Comparison of ENCODE assay signal across 25 cellular contexts in the genomic region with DNA sequence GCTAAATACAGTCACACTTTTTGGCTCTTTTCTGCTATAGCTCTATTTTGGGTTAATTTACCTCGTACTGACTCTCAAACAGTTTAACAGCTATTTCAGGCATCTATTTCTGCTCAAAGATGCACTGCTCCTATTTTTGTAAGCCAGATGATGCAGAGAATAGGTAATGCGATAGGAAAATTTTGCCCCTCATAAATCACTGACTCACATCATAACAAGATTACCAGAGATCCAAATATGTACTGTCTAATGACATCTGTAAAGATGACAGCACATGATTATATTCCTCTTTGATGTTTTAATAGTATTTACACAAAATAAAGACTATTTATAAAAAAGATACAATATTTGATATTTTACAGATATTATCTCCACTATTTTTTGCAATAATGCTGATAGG. TPM values are rescaled to one million over a fixed set of nuclear protein-coding genes. Genes with fewer than 3 reads are reported as not detected.
"Had no signal": no experiment of that assay in that cellular context is flagged by ENCODE, and none has a peak within 500 bp of the region (broad histone marks: within the 10 kb centered on the region; RNA-seq: fewer than 3 reads in every experiment).

No MANE protein-coding gene starts in this region.

- ATAC-seq: activated CD8-positive, alpha-beta T cell treated with anti-CD3 and anti-CD28 coated beads for 36 hours; T-cell had no signal

- H3K27ac Mint-ChIP-seq: activated CD4-positive, alpha-beta T cell treated with anti-CD3 and anti-CD28 coated beads, Interleukin-2, amount 10 ng/mL, durations not matched to agents 7 days and 5 days; activated CD8-positive, alpha-beta T cell treated with anti-CD3 and anti-CD28 coated beads for 36 hours; activated naive CD8-positive, alpha-beta T cell treated with anti-CD3 and anti-CD28 coated beads, Interleukin-2, amount 10 ng/mL, durations not matched to agents 7 days and 5 days; T-cell had no signal

- H3K4me3 Mint-ChIP-seq: activated CD4-positive, alpha-beta T cell treated with anti-CD3 and anti-CD28 coated beads, Interleukin-2, amount 10 ng/mL, durations not matched to agents 7 days and 5 days; activated CD8-positive, alpha-beta T cell treated with anti-CD3 and anti-CD28 coated beads for 36 hours; activated naive CD8-positive, alpha-beta T cell treated with anti-CD3 and anti-CD28 coated beads, Interleukin-2, amount 10 ng/mL, durations not matched to agents 7 days and 5 days; T-cell had no signal

- H3K9me3 Mint-ChIP-seq: activated CD4-positive, alpha-beta T cell treated with anti-CD3 and anti-CD28 coated beads, Interleukin-2, amount 10 ng/mL, durations not matched to agents 7 days and 5 days; activated CD8-positive, alpha-beta T cell treated with anti-CD3 and anti-CD28 coated beads for 36 hours; T-cell had no signal

- H3K4me3 ChIP-seq: adrenal gland, SJSA1 had no signal

- H3K27me3 Mint-ChIP-seq: activated CD8-positive, alpha-beta T cell treated with anti-CD3 and anti-CD28 coated beads for 36 hours had no signal

- DNase-seq: activated CD4-positive, alpha-beta T cell treated with anti-CD3 and anti-CD28 coated beads, Interleukin-2, amount 10 ng/mL, durations not matched to agents 7 days and 5 days; activated CD4-positive, CD25-positive, alpha-beta regulatory T cell; activated CD8-positive, alpha-beta memory T cell treated with anti-CD3 and anti-CD28 coated beads, Interleukin-2, amount 50 U/mL, for 4 hours; activated CD8-positive, alpha-beta T cell treated with anti-CD3 and anti-CD28 coated beads for 36 hours; activated naive CD4-positive, alpha-beta T cell treated with anti-CD3 and anti-CD28 coated beads, Interleukin-2, amount 50 U/mL, for 16 hours; activated naive CD8-positive, alpha-beta T cell treated with anti-CD3 and anti-CD28 coated beads, Interleukin-2, amount 10 ng/mL, durations not matched to agents 7 days and 5 days; adrenal gland; central memory CD4-positive, alpha-beta T cell; NCI-H1048; NCI-H146; NCI-H187 treated with DMSO at 0.1 percent for 48 hours; NCI-H2081 treated with DMSO at 0.1 percent for 48 hours; NCI-H2227 treated with DMSO at 0.1 percent for 48 hours; NCI-H446 treated with DMSO at 0.1 percent for 48 hours; NCI-H524 treated with DMSO at 0.1 percent for 48 hours; NCI-H774; NK-92 treated with Interleukin-12 subunit alpha and Interleukin-12 subunit beta, amount 100 ng/mL, for 24 hours; OCI-M1; SHP77; T-cell; T-helper 2 cell; T1000 had no signal

- H3K36me3 Mint-ChIP-seq: activated naive CD8-positive, alpha-beta T cell treated with anti-CD3 and anti-CD28 coated beads, Interleukin-2, amount 10 ng/mL, durations not matched to agents 7 days and 5 days; T-cell had no signal

- H3K27me3 ChIP-seq: adrenal gland, SJSA1 had no signal

- H3K4me1 ChIP-seq: adrenal gland, SJSA1 had no signal

- H3K36me3 ChIP-seq: adrenal gland, SJSA1 had no signal

- H3K9me3 ChIP-seq: adrenal gland, SJSA1 had no signal

- H3K27ac ChIP-seq: adrenal gland, SJSA1, VCaP had no signal

- H3K4me1 Mint-ChIP-seq: activated CD4-positive, alpha-beta T cell treated with anti-CD3 and anti-CD28 coated beads, Interleukin-2, amount 10 ng/mL, durations not matched to agents 7 days and 5 days; T-cell had no signal

RNA-seq across cellular contexts. Expression of a gene that starts 58.7 kb away (rescaled TPM):
- total RNA-seq: bronchial epithelial cell, SJSA1 had no signal
